In the genomic region with DNA sequence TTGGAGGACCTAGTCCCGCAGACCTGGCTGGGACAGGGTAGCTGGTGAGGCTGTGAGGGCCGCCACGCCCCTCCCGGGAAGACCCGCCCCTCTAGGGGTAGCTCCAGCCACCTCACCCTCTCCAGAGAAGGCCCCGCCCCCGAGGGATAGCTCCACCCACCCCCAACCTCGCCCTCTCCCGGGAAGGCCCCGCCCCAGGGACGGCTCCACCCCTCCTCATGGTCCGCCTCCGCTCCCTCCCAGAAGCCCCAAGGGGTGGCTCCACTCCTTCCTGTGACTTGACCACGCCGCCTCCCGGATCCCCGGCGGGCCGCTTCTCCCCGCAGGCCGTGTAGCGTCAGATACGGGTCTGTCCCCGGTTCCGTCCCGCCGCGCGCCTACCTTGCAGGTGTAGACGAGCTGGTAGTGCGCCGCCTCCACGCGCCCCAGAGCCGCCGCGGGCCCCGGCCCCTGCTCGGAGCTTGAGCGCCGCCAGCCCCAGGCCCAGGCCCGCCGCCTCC, we compare ENCODE assay signal across 8 cellular contexts. TPM values are rescaled to one million over a fixed set of nuclear protein-coding genes. Genes with fewer than 3 reads are reported as not detected.
DNase-seq lines count a peak whose midpoint lies in the region; ATAC-seq lines count a peak whose summit lies in the region.

No MANE protein-coding gene starts in this region.

- H3K4me3 ChIP-seq in esophagus (ENCODE audit: low read depth in 1 of 2, low read length in 2 of 2): peak overlapping the region; percentile 75 to 95

- H3K27me3 ChIP-seq in esophagus (ENCODE audit: control insufficient read depth in 1 of 2, insufficient read depth in 2 of 2, low read length in 2 of 2): no peaks in the 10 kb centered on the region

- peak; percentile 60 for ATAC-seq in GM21526 (IDR thresholded peaks at IDR 0.05; ENCODE audit: low FRiP score, unreplicated experiment)

- H3K27me3 Mint-ChIP-seq in activated T-cell treated with anti-CD3 and anti-CD28 coated beads, Interleukin-2, amount 50 U/mL, for 24 hours: no peaks in the 10 kb centered on the region

- peaks cover 17% of the 10 kb centered on the region for H3K4me1 Mint-ChIP-seq in activated T-cell treated with anti-CD3 and anti-CD28 coated beads, Interleukin-2, amount 50 U/mL, for 24 hours (ENCODE audit: low read depth)

- peaks cover 33% of the 10 kb centered on the region for H3K36me3 Mint-ChIP-seq in activated T-cell treated with anti-CD3 and anti-CD28 coated beads, Interleukin-2, amount 50 U/mL, for 24 hours (ENCODE audit: low read depth)

- peaks cover 4 to 14% of the 10 kb centered on the region in 2 donors for H3K4me1 ChIP-seq in esophagus (ENCODE audit: control insufficient read depth in 2 of 2, insufficient read depth in 2 of 2, low read length in 1 of 2)

- peak; percentile 64 for DNase-seq in DMS114 treated with DMSO at 0.1 percent for 48 hours (lab: John Stamatoyannopoulos, UW; ENCODE audit: unreplicated experiment)
- peak; percentile 99 for DNase-seq in HuH-7 (ENCODE audit: low spot score)
- peak; percentile 95 for DNase-seq in OCI-M1 (lab: John Stamatoyannopoulos, UW)
- DNase-seq in activated T-cell treated with anti-CD3 and anti-CD28 coated beads, Interleukin-2, amount 50 U/mL, for 24 hours: peak; percentile 97
- peak; percentile 95 for DNase-seq in myocyte (ENCODE audit: low read depth)
- peak; percentile 93 for DNase-seq in stimulated activated CD8-positive, alpha-beta memory T cell treated with anti-CD3 and anti-CD28 coated beads, Interleukin-7, amount 100 ng/mL, for 24 hours (ENCODE audit: low read depth)

- peaks cover 0 to 5% of the 10 kb centered on the region in 2 donors for H3K36me3 ChIP-seq in esophagus (ENCODE audit: control insufficient read depth in 2 of 2, insufficient read depth in 2 of 2, low read length in 1 of 2)

- H3K4me3 Mint-ChIP-seq in activated T-cell treated with anti-CD3 and anti-CD28 coated beads, Interleukin-2, amount 50 U/mL, for 24 hours: peak overlapping the region; percentile 86

- H3K9me3 ChIP-seq in esophagus (ENCODE audit: control insufficient read depth in 2 of 2, insufficient read depth in 1 of 2, low read depth in 1 of 2, low read length in 1 of 2): no peaks in the 10 kb centered on the region

- H3K27ac ChIP-seq in esophagus (ENCODE audit: low read depth in 2 of 2, low read length in 1 of 2): peak overlapping the region; percentile 96 to 98

- 1% methylated on average over 40 to 43 of the region's 43 CpGs for WGBS in esophagus, 2 donors

- no peaks in the 10 kb centered on the region for H3K9me3 Mint-ChIP-seq in activated T-cell treated with anti-CD3 and anti-CD28 coated beads, Interleukin-2, amount 50 U/mL, for 24 hours

- peak overlapping the region; percentile 95 for H3K27ac Mint-ChIP-seq in activated T-cell treated with anti-CD3 and anti-CD28 coated beads, Interleukin-2, amount 50 U/mL, for 24 hours

RNA-seq across cellular contexts. Expression of a gene that starts 0.4 kb away (rescaled TPM):
- polyA plus RNA-seq in esophagus: 10 to 100 TPM in 1 of 2 donors, 1 to 10 TPM in 1; 7.1 to 10.1 TPM
- 17.0 and 34.0 TPM in 2 replicates for total RNA-seq in myocyte
- 19.2 TPM for polyA plus RNA-seq in myocyte (2012)

RNA-seq across cellular contexts. Expression of a gene that starts 10.3 kb away (rescaled TPM):
- polyA plus RNA-seq in esophagus: 1 to 10 TPM; 1.1 to 1.8 TPM
- 0.21 and 0.91 TPM in 2 replicates for total RNA-seq in myocyte
- polyA plus RNA-seq in myocyte (2012): 1.7 TPM

RNA-seq across cellular contexts. Expression of a gene that starts 35.8 kb away (rescaled TPM):
- polyA plus RNA-seq in esophagus: 1 to 10 TPM; 1.7 to 4.5 TPM
- 22.3 and 28.3 TPM in 2 replicates for total RNA-seq in myocyte
- polyA plus RNA-seq in myocyte (2012): 25.1 TPM

RNA-seq across cellular contexts. Expression of a gene that starts 36.8 kb away (rescaled TPM):
- 1 to 10 TPM; 3.5 to 6.6 TPM for polyA plus RNA-seq in esophagus
- 7.6 and 9.2 TPM in 2 replicates for total RNA-seq in myocyte
- 6.5 TPM for polyA plus RNA-seq in myocyte (2012)

RNA-seq across cellular contexts. Expression of a gene that starts 47.3 kb away (rescaled TPM):
- 10 to 100 TPM; 20.1 to 24.2 TPM for polyA plus RNA-seq in esophagus
- total RNA-seq in myocyte: 46.6 and 48.2 TPM in 2 replicates
- polyA plus RNA-seq in myocyte (2012): 50.1 TPM

Comparison
In these comparisons a context has a peak if more than half of its experiments do, and no peak if none do; other contexts are left out.
1. Peak in every context shown above with its lines: DNase-seq, ATAC-seq, H3K4me3 ChIP-seq and H3K27ac ChIP-seq.